28 cellular contexts compared by ENCODE assay signal in the genomic region with DNA sequence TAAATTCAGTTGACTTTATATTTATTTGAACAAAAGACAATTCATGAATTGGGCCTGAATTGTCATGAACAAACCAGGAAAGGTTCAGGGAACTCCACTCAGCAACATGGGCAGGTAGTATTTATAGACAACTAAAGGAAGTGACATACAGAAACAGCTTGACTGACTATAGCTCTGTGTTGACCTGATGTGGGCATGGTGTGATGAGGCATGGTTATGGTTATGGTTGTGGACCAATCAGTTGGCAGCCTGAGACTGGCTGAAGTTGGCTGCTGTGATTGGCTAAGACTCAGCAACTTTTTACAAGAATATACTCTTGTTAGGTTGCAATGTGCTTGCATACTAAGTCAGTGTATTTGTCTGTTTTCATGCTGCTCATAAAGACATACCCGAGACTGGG.
DNase-seq lines count a peak whose midpoint lies in the region; ATAC-seq, FAIRE-seq and TF ChIP-seq lines count a peak whose summit lies in the region.
"Had no signal": no experiment of that assay in that cellular context is flagged by ENCODE, and none has a peak within 500 bp of the region (broad histone marks: within the 10 kb centered on the region; RNA-seq: fewer than 3 reads in every experiment).

No MANE protein-coding gene starts in this region.

- peaks cover 12% of the 10 kb centered on the region for H3K9me3 Mint-ChIP-seq in activated CD4-positive, alpha-beta T cell treated with anti-CD3 and anti-CD28 coated beads, Interleukin-2, amount 10 ng/mL, durations not matched to agents 24 days and 14 days
- H3K9me3 Mint-ChIP-seq in immature natural killer cell = peaks cover 0 to 2% (median 0%) of the 10 kb centered on the region in 6 donors

- H3K27ac Mint-ChIP-seq in activated CD4-positive, alpha-beta T cell treated with anti-CD3 and anti-CD28 coated beads, Interleukin-2, amount 10 ng/mL, durations not matched to agents 24 days and 14 days = no peak overlapping the region
- peak overlapping the region in 1 of 6 donors; percentile 21 for H3K27ac Mint-ChIP-seq in immature natural killer cell
- H3K27ac Mint-ChIP-seq: B cell; CD14-positive monocyte; CD4-positive, alpha-beta memory T cell; CD4-positive, CD25-positive, alpha-beta regulatory T cell; CD8-positive, alpha-beta memory T cell had no signal

- no peaks in the 10 kb centered on the region for H3K36me3 Mint-ChIP-seq in activated CD4-positive, alpha-beta T cell treated with anti-CD3 and anti-CD28 coated beads, Interleukin-2, amount 10 ng/mL, durations not matched to agents 24 days and 14 days (ENCODE audit: low read depth)
- peaks cover 0 to 9% (median 0%) of the 10 kb centered on the region in 3 donors for H3K36me3 Mint-ChIP-seq in immature natural killer cell
- H3K36me3 Mint-ChIP-seq: CD14-positive monocyte; CD4-positive, alpha-beta memory T cell; CD4-positive, CD25-positive, alpha-beta regulatory T cell had no signal

- TF ChIP-seq EP300 in A549 (IDR thresholded peaks at IDR 0.05) = no peak

- H3K4me1 Mint-ChIP-seq in activated CD4-positive, alpha-beta T cell treated with anti-CD3 and anti-CD28 coated beads, Interleukin-2, amount 10 ng/mL, durations not matched to agents 24 days and 14 days = peaks cover 9% of the 10 kb centered on the region
- peaks cover 16 to 29% of the 10 kb centered on the region in 2 donors for H3K4me1 Mint-ChIP-seq in immature natural killer cell
- H3K4me1 Mint-ChIP-seq: CD14-positive monocyte had no signal

- intact Hi-C loops in activated CD4-positive, alpha-beta T cell treated with anti-CD3 and anti-CD28 coated beads, Interleukin-2, amount 10 ng/mL, durations not matched to agents 24 days and 14 days (cut with micrococcal nuclease) = no loop called here

- ATAC-seq in A549 = no peak
- ATAC-seq: GM12878 had no signal

- no peaks in the 10 kb centered on the region for H3K27me3 Mint-ChIP-seq in activated CD4-positive, alpha-beta T cell treated with anti-CD3 and anti-CD28 coated beads, Interleukin-2, amount 10 ng/mL, durations not matched to agents 24 days and 14 days
- H3K27me3 Mint-ChIP-seq in immature natural killer cell (ENCODE audit: low read depth in 3 of 3) = peaks cover 0 to 5% (median 2%) of the 10 kb centered on the region in 3 donors
- H3K27me3 Mint-ChIP-seq: CD4-positive, alpha-beta memory T cell; CD4-positive, CD25-positive, alpha-beta regulatory T cell had no signal

- POLR2A ChIA-PET in A549 (lab: Yijun Ruan, JAX) = interaction anchor here (0.8 kb wide), 1 partner anchor 79 kb away, joined by 3 read pairs; no protein-coding TSS in a partner anchor

- H3K79me2 ChIP-seq in Karpas-422 (ENCODE audit: low read length) = no peaks in the 10 kb centered on the region

- WGBS in A549 (ENCODE audit: missing lambda C conversion rate) = 0% methylated on average over 1 of the region's 1 CpG

- no peak overlapping the region for H3K4me3 Mint-ChIP-seq in activated CD4-positive, alpha-beta T cell treated with anti-CD3 and anti-CD28 coated beads, Interleukin-2, amount 10 ng/mL, durations not matched to agents 24 days and 14 days
- H3K4me3 Mint-ChIP-seq in immature natural killer cell = peak overlapping the region in 1 of 5 donors; percentile 4
- H3K4me3 Mint-ChIP-seq: B cell; CD14-positive monocyte; CD4-positive, alpha-beta memory T cell; CD4-positive, CD25-positive, alpha-beta regulatory T cell; CD8-positive, alpha-beta memory T cell had no signal

- DNase-seq in activated CD4-positive, alpha-beta T cell treated with anti-CD3 and anti-CD28 coated beads, Interleukin-2, amount 10 ng/mL, durations not matched to agents 24 days and 14 days = peak; percentile 26
- DNase-seq in activated CD4-positive, alpha-beta T cell treated with anti-CD3 and anti-CD28 coated beads, Interleukin-2, amount 50 U/mL, for 4 hours = no peak
- DNase-seq in A549 (ENCODE audit: low read depth in 1 of 2, low spot score in 1 of 2) = no peak
- peak in 2 of 3 donors; percentile 16 to 32 for DNase-seq in immature natural killer cell
- DNase-seq in Karpas-422 = no peak
- DNase-seq in T-helper 9 cell = no peak
- DNase-seq in NCI-H82 (lab: John Stamatoyannopoulos, UW) = no peak
- DNase-seq: 8988T; AML-193; C1 segment of cervical spinal cord; CD4-positive, alpha-beta memory T cell; CD4-positive, CD25-positive, alpha-beta regulatory T cell; CD8-positive, alpha-beta memory T cell; COR-L47; DMS 273 treated with DMSO at 0.1 percent for 48 hours; DMS153; DMS53; DMS79; DND-41; EL; GDM1 had no signal

- no peak overlapping the region for H2AFZ ChIP-seq in Karpas-422 (ENCODE audit: low read length)

- no peaks in the 10 kb centered on the region for H3K4me1 ChIP-seq in A549
- peaks cover 15% of the 10 kb centered on the region for H3K4me1 ChIP-seq in BLaER1
- no peaks in the 10 kb centered on the region for H3K4me1 ChIP-seq in Karpas-422 (ENCODE audit: low read length)

- CTCF ChIA-PET in A549 (lab: Yijun Ruan, JAX) = interaction anchor here (1.3 kb wide), 1 partner anchor 107 kb away, joined by 3 read pairs; no protein-coding TSS in a partner anchor

- H3K4me3 ChIP-seq in A549 (no peak overlapping the region), BLaER1 (no peak overlapping the region), Karpas-422 (ENCODE audit: low read length) (no peak overlapping the region)
- H3K4me3 ChIP-seq: GM12878 had no signal

- H3K36me3 ChIP-seq in BLaER1 (no peaks in the 10 kb centered on the region), Karpas-422 (ENCODE audit: insufficient read depth, low read length) (no peaks in the 10 kb centered on the region)

- no peaks in the 10 kb centered on the region for H3K9me2 ChIP-seq in Karpas-422 (replicated peaks; ENCODE audit: insufficient read depth, low read length)

- no peak for TF ChIP-seq CTCF in A549 (IDR thresholded peaks at IDR 0.05)

- no peak for TF ChIP-seq RAD21 in A549 (conservative IDR thresholded peaks at IDR 0.05 in 1 of 2, IDR thresholded peaks at IDR 0.05 in 1 of 2)

- H3K27ac ChIP-seq in A549 (no peak overlapping the region), BLaER1 (no peak overlapping the region), Karpas-422 (ENCODE audit: low read length) (no peak overlapping the region)

- no peaks in the 10 kb centered on the region for H3K27me3 ChIP-seq in BLaER1
- no peaks in the 10 kb centered on the region for H3K27me3 ChIP-seq in Karpas-422 (ENCODE audit: low read length)

- no peaks in the 10 kb centered on the region for H4K20me1 ChIP-seq in BLaER1
- no peaks in the 10 kb centered on the region for H4K20me1 ChIP-seq in Karpas-422 (ENCODE audit: insufficient read depth, low read depth, low read length)

- peak; percentile 46 for FAIRE-seq in A549 (lab: Jason Lieb, UNC)
- FAIRE-seq: A204.1, GM12878, GM12892, GM18507 had no signal

- TF ChIP-seq POLR2A in A549 (IDR thresholded peaks at IDR 0.05; ENCODE audit: low read length) = no peak

- no peak overlapping the region for H3K4me2 ChIP-seq in A549
- H3K4me2 ChIP-seq in BLaER1 = 0 out of 2 replicates have a peak overlapping the region, but pooled peaks have one; percentile 25
- H3K4me2 ChIP-seq in Karpas-422 (ENCODE audit: low read depth, low read length, poor library complexity, severe bottlenecking) = no peak overlapping the region

- H3K9me3 ChIP-seq in A549 (no peaks in the 10 kb centered on the region), BLaER1 (peaks cover 39% of the 10 kb centered on the region), Karpas-422 (ENCODE audit: low read length) (no peaks in the 10 kb centered on the region)

- H3K9ac ChIP-seq in BLaER1 (no peak overlapping the region), Karpas-422 (ENCODE audit: low read length) (no peak overlapping the region)

TF ChIP-seq in A549, 52 proteins besides CTCF, POLR2A, EP300 and RAD21:
- TF ChIP-seq HMGXB4 (CRISPR knock-in tag; IDR thresholded peaks at IDR 0.05; ENCODE audit: borderline replicate concordance) = no peak
- no peak for TF ChIP-seq EHMT2 (IDR thresholded peaks at IDR 0.05; ENCODE audit: low read depth)
- no peak for TF ChIP-seq KDM1A (IDR thresholded peaks at IDR 0.05; ENCODE audit: low read depth)
- TF ChIP-seq HEYL (CRISPR knock-in tag; IDR thresholded peaks at IDR 0.05) = no peak
- no peak for TF ChIP-seq CEBPB (IDR thresholded peaks at IDR 0.05)
- no peak for TF ChIP-seq RNF2 (IDR thresholded peaks at IDR 0.05; ENCODE audit: borderline replicate concordance, low read depth)
- TF ChIP-seq USF2 (IDR thresholded peaks at IDR 0.05) = no peak
- TF ChIP-seq GATA3 (IDR thresholded peaks at IDR 0.05; ENCODE audit: borderline replicate concordance) = no peak
- TF ChIP-seq, protein P1, sequence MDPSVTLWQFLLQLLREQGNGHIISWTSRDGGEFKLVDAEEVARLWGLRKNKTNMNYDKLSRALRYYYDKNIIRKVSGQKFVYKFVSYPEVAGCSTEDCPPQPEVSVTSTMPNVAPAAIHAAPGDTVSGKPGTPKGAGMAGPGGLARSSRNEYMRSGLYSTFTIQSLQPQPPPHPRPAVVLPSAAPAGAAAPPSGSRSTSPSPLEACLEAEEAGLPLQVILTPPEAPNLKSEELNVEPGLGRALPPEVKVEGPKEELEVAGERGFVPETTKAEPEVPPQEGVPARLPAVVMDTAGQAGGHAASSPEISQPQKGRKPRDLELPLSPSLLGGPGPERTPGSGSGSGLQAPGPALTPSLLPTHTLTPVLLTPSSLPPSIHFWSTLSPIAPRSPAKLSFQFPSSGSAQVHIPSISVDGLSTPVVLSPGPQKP (IDR thresholded peaks at IDR 0.05; ENCODE audit: low read depth, low read length) = no peak

Comparison
In these comparisons a context has a peak if more than half of its experiments do, and no peak if none do; other contexts are left out.
1. DNase-seq: peak in activated CD4-positive, alpha-beta T cell treated with anti-CD3 and anti-CD28 coated beads, Interleukin-2, amount 10 ng/mL, durations not matched to agents 24 days and 14 days (single experiment) and immature natural killer cell (2 of 3); none in activated CD4-positive, alpha-beta T cell treated with anti-CD3 and anti-CD28 coated beads, Interleukin-2, amount 50 U/mL, for 4 hours (0 of 2), A549 (0 of 2), Karpas-422 (single experiment), T-helper 9 cell (single experiment) and NCI-H82 (single experiment).